In the genomic region with DNA sequence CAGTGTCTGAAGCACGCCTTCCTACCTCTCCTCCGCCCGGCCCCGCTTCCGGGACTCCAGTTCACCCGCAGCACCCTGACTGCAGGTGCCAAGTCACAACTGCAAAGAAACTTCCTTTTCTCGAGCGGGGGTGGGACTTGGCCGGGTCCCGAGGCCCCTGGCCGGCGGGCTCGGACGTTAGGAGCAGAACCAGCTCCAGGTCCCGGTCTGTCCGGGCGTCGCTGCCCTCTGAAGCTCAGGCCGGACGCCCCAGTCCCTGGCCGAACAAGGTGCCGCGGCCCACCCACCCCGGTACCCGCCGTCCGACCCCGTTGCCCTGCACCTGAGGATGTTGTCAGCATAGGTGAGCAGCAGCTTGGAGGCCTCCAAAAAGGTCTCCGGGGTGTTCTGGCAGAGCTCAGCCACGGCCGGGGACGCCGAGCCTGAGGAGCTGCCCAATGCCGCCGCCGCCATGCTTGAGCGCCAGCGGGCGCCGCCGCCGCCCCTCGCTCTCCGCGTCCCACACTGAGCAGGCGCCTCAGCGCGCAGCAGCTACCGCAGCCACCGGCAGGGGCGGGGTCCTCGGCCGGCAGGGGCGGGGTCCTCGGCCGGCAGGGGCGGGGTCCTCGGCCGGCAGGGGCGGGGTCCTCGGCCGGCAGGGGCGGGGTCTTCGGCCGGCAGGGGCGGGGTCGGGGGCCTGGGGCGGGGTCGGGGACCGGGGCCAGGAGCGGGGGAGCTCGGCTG, we compare ENCODE assay signal across 1 cellular context.
TF ChIP-seq lines count a peak whose summit lies in the region.

A gene with protein sequence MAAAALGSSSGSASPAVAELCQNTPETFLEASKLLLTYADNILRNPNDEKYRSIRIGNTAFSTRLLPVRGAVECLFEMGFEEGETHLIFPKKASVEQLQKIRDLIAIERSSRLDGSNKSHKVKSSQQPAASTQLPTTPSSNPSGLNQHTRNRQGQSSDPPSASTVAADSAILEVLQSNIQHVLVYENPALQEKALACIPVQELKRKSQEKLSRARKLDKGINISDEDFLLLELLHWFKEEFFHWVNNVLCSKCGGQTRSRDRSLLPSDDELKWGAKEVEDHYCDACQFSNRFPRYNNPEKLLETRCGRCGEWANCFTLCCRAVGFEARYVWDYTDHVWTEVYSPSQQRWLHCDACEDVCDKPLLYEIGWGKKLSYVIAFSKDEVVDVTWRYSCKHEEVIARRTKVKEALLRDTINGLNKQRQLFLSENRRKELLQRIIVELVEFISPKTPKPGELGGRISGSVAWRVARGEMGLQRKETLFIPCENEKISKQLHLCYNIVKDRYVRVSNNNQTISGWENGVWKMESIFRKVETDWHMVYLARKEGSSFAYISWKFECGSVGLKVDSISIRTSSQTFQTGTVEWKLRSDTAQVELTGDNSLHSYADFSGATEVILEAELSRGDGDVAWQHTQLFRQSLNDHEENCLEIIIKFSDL (minus strand): TSS at position 506 of the 723 bp plus-strand sequence. CDS start 53 bp downstream, at position 453.

TF ChIP-seq in K562, 482 proteins besides CTCF, POLR2A, EP300 and RAD21 (continued from another document and continues in another):
- TF ChIP-seq, protein P1, sequence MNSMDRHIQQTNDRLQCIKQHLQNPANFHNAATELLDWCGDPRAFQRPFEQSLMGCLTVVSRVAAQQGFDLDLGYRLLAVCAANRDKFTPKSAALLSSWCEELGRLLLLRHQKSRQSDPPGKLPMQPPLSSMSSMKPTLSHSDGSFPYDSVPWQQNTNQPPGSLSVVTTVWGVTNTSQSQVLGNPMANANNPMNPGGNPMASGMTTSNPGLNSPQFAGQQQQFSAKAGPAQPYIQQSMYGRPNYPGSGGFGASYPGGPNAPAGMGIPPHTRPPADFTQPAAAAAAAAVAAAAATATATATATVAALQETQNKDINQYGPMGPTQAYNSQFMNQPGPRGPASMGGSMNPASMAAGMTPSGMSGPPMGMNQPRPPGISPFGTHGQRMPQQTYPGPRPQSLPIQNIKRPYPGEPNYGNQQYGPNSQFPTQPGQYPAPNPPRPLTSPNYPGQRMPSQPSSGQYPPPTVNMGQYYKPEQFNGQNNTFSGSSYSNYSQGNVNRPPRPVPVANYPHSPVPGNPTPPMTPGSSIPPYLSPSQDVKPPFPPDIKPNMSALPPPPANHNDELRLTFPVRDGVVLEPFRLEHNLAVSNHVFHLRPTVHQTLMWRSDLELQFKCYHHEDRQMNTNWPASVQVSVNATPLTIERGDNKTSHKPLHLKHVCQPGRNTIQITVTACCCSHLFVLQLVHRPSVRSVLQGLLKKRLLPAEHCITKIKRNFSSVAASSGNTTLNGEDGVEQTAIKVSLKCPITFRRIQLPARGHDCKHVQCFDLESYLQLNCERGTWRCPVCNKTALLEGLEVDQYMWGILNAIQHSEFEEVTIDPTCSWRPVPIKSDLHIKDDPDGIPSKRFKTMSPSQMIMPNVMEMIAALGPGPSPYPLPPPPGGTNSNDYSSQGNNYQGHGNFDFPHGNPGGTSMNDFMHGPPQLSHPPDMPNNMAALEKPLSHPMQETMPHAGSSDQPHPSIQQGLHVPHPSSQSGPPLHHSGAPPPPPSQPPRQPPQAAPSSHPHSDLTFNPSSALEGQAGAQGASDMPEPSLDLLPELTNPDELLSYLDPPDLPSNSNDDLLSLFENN (IDR thresholded peaks at IDR 0.05; ENCODE audit: low read depth in 2 of 2, low read length in 2 of 2), result no peak
- TF ChIP-seq OTX1 (CRISPR knock-in tag; IDR thresholded peaks at IDR 0.05) (no peak), KLF16 (IDR thresholded peaks at IDR 0.05) (no peak), PRMT5 (CRISPR knock-in tag; IDR thresholded peaks at IDR 0.05) (no peak), HMG20A (CRISPR knock-in tag; conservative IDR thresholded peaks at IDR 0.05) (no peak), ARID1B (IDR thresholded peaks at IDR 0.05) (no peak; the same call in none of the 2 replicates), ZFX (CRISPR knock-in tag; IDR thresholded peaks at IDR 0.05) (peak; percentile 96), DDX20 (tag; IDR thresholded peaks at IDR 0.05; ENCODE audit: low read depth) (no peak), SRSF3 (IDR thresholded peaks at IDR 0.05; ENCODE audit: insufficient read depth, low read length) (no peak), BRCA1 (IDR thresholded peaks at IDR 0.05) (no peak), BRCA1 (CRISPR knock-in tag; IDR thresholded peaks at IDR 0.05) (no peak), CBX2 (IDR thresholded peaks at IDR 0.05; ENCODE audit: insufficient read depth, low read length, poor library complexity, severe bottlenecking) (no peak), STAG1 (CRISPR knock-in tag; IDR thresholded peaks at IDR 0.05; ENCODE audit: borderline replicate concordance) (no peak), HNRNPL (IDR thresholded peaks at IDR 0.05; ENCODE audit: low read depth, low read length) (0 out of 2 replicates have a peak, but pooled peaks have one; percentile 36), SRSF9 (IDR thresholded peaks at IDR 0.05; ENCODE audit: borderline replicate concordance, low read depth, low read length) (no peak), MEF2D (tag; conservative IDR thresholded peaks at IDR 0.05; ENCODE audit: low read depth) (no peak), SNIP1 (IDR thresholded peaks at IDR 0.05; ENCODE audit: low read depth) (no peak), NR3C1 (CRISPR knock-in tag; IDR thresholded peaks at IDR 0.05) (no peak; the same call in 1 of the 2 replicates), GATAD2B (IDR thresholded peaks at IDR 0.05; ENCODE audit: borderline replicate concordance) (no peak), CC2D1A (IDR thresholded peaks at IDR 0.05) (no peak), ZNF561 (CRISPR knock-in tag; conservative IDR thresholded peaks at IDR 0.05) (no peak), HIVEP1 (CRISPR knock-in tag; IDR thresholded peaks at IDR 0.05) (no peak), SMARCA4 (IDR thresholded peaks at IDR 0.05) (no peak), TCF7L2 (IDR thresholded peaks at IDR 0.05; ENCODE audit: low read depth, low read length) (no peak), MYC (IDR thresholded peaks at IDR 0.05; ENCODE audit: low read depth, low read length) (peak; percentile 33; the same call in 1 of the 2 replicates), MYC (CRISPR knock-in tag; IDR thresholded peaks at IDR 0.05; ENCODE audit: borderline replicate concordance, low read depth) (peak; percentile 79; the same call in 1 of the 2 replicates), TAF15 (IDR thresholded peaks at IDR 0.05; ENCODE audit: low read depth, low read length) (no peak), NUFIP1 (IDR thresholded peaks at IDR 0.05; ENCODE audit: partially characterized antibody) (no peak), CBFB (CRISPR knock-in tag; IDR thresholded peaks at IDR 0.05) (0 out of 2 replicates have a peak, but pooled peaks have one; percentile 65)
- TF ChIP-seq, protein P2, sequence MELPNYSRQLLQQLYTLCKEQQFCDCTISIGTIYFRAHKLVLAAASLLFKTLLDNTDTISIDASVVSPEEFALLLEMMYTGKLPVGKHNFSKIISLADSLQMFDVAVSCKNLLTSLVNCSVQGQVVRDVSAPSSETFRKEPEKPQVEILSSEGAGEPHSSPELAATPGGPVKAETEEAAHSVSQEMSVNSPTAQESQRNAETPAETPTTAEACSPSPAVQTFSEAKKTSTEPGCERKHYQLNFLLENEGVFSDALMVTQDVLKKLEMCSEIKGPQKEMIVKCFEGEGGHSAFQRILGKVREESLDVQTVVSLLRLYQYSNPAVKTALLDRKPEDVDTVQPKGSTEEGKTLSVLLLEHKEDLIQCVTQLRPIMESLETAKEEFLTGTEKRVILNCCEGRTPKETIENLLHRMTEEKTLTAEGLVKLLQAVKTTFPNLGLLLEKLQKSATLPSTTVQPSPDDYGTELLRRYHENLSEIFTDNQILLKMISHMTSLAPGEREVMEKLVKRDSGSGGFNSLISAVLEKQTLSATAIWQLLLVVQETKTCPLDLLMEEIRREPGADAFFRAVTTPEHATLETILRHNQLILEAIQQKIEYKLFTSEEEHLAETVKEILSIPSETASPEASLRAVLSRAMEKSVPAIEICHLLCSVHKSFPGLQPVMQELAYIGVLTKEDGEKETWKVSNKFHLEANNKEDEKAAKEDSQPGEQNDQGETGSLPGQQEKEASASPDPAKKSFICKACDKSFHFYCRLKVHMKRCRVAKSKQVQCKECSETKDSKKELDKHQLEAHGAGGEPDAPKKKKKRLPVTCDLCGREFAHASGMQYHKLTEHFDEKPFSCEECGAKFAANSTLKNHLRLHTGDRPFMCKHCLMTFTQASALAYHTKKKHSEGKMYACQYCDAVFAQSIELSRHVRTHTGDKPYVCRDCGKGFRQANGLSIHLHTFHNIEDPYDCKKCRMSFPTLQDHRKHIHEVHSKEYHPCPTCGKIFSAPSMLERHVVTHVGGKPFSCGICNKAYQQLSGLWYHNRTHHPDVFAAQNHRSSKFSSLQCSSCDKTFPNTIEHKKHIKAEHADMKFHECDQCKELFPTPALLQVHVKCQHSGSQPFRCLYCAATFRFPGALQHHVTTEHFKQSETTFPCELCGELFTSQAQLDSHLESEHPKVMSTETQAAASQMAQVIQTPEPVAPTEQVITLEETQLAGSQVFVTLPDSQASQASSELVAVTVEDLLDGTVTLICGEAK (IDR thresholded peaks at IDR 0.05), result peak; percentile 65
- TF ChIP-seq, protein P2 (CRISPR knock-in tag; IDR thresholded peaks at IDR 0.05), result no peak
- TF ChIP-seq, protein P3, sequence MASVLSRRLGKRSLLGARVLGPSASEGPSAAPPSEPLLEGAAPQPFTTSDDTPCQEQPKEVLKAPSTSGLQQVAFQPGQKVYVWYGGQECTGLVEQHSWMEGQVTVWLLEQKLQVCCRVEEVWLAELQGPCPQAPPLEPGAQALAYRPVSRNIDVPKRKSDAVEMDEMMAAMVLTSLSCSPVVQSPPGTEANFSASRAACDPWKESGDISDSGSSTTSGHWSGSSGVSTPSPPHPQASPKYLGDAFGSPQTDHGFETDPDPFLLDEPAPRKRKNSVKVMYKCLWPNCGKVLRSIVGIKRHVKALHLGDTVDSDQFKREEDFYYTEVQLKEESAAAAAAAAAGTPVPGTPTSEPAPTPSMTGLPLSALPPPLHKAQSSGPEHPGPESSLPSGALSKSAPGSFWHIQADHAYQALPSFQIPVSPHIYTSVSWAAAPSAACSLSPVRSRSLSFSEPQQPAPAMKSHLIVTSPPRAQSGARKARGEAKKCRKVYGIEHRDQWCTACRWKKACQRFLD (CRISPR knock-in tag; IDR thresholded peaks at IDR 0.05), result no peak
- TF ChIP-seq, protein P4, sequence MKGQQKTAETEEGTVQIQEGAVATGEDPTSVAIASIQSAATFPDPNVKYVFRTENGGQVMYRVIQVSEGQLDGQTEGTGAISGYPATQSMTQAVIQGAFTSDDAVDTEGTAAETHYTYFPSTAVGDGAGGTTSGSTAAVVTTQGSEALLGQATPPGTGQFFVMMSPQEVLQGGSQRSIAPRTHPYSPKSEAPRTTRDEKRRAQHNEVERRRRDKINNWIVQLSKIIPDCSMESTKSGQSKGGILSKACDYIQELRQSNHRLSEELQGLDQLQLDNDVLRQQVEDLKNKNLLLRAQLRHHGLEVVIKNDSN (CRISPR knock-in tag; IDR thresholded peaks at IDR 0.05), result no peak; the same call in 1 of the 2 replicates
- TF ChIP-seq, protein P5, sequence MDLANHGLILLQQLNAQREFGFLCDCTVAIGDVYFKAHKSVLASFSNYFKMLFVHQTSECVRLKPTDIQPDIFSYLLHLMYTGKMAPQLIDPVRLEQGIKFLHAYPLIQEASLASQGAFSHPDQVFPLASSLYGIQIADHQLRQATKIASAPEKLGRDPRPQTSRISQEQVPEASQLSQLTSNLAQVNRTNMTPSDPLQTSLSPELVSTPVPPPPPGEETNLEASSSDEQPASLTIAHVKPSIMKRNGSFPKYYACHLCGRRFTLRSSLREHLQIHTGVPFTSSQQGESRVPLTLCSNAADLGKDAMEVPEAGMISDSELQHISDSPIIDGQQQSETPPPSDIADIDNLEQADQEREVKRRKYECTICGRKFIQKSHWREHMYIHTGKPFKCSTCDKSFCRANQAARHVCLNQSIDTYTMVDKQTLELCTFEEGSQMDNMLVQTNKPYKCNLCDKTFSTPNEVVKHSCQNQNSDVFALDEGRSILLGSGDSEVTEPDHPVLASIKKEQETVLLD (IDR thresholded peaks at IDR 0.05), result no peak
- TF ChIP-seq, protein P6, sequence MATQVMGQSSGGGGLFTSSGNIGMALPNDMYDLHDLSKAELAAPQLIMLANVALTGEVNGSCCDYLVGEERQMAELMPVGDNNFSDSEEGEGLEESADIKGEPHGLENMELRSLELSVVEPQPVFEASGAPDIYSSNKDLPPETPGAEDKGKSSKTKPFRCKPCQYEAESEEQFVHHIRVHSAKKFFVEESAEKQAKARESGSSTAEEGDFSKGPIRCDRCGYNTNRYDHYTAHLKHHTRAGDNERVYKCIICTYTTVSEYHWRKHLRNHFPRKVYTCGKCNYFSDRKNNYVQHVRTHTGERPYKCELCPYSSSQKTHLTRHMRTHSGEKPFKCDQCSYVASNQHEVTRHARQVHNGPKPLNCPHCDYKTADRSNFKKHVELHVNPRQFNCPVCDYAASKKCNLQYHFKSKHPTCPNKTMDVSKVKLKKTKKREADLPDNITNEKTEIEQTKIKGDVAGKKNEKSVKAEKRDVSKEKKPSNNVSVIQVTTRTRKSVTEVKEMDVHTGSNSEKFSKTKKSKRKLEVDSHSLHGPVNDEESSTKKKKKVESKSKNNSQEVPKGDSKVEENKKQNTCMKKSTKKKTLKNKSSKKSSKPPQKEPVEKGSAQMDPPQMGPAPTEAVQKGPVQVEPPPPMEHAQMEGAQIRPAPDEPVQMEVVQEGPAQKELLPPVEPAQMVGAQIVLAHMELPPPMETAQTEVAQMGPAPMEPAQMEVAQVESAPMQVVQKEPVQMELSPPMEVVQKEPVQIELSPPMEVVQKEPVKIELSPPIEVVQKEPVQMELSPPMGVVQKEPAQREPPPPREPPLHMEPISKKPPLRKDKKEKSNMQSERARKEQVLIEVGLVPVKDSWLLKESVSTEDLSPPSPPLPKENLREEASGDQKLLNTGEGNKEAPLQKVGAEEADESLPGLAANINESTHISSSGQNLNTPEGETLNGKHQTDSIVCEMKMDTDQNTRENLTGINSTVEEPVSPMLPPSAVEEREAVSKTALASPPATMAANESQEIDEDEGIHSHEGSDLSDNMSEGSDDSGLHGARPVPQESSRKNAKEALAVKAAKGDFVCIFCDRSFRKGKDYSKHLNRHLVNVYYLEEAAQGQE (CRISPR knock-in tag; IDR thresholded peaks at IDR 0.05; ENCODE audit: low read depth), result no peak
